ENCODE assay signal across 15 cellular contexts in the genomic region with DNA sequence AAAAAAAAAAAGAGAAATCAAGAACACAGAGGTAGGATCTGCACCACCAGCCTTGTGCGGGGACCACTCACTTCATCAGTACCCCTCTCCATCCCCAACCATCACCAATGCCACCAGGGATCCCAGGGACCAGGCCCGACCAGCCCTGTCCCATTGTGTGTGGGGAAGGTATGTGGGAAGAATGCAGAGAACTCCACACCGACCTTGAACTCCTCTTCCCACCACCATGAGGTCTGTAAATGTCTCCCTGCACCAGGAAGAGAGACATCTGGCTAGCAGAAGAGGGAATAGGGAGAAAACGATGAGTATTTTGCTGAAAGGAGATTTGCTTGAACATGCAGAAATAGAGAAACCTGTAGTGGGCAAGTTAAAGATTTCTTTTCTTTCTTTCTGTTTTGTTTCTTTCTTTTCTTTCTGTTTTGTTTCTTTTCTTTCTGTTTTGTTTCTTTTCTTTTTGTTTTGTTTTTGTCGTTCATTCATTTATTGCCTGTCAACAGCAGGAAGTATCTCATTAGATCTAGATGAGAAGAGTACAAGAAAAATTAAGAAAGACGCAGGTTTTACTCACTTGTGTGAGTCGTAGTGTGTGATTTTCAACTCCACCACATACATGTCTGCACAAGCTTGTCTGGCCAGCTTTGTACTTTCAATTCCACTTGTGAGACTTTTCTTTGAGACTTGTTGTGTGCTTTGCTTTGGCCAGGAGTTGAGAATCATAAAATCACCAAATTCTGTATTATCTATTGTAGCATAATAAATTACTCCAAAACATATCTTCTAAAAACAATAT.
DNase-seq lines count a peak whose midpoint lies in the region; ATAC-seq and TF ChIP-seq lines count a peak whose summit lies in the region.
"Had no signal": no experiment of that assay in that cellular context is flagged by ENCODE, and none has a peak within 500 bp of the region (broad histone marks: within the 10 kb centered on the region; RNA-seq: fewer than 3 reads in every experiment).

No MANE protein-coding gene starts in this region.

- no peaks in the 10 kb centered on the region for H3K36me3 Mint-ChIP-seq in T-helper 2 cell treated with Interferon-gamma antibody and Interleukin-4, amounts not matched to agents 5 μg/mL and 100 μg/mL, for 36 hours (ENCODE audit: low read depth)

- no peak for ATAC-seq in upper lobe of right lung
- ATAC-seq in HG03460 (IDR thresholded peaks at IDR 0.05; ENCODE audit: unreplicated experiment): no peak
- ATAC-seq: pancreas had no signal

- H3K9me3 ChIP-seq in upper lobe of right lung: no peaks in the 10 kb centered on the region
- H3K9me3 ChIP-seq: pancreas, SJSA1 had no signal

- intact Hi-C loops in upper lobe of right lung (cut with DNase I): loop anchor here (10.0 kb wide), 2 partner anchors 253 to 513 kb away; partner anchors contain the start of gene ZFP36L2

- no peak overlapping the region for H3K27ac ChIP-seq in upper lobe of right lung
- H3K27ac ChIP-seq: pancreas, SJSA1, VCaP had no signal

- no peak overlapping the region for H3K4me3 ChIP-seq in fibroblast of the aortic adventitia (ENCODE audit: low read depth, low read length)
- H3K4me3 ChIP-seq in upper lobe of right lung: no peak overlapping the region
- H3K4me3 ChIP-seq: pancreas, SJSA1 had no signal

- no peaks in the 10 kb centered on the region for H3K27me3 ChIP-seq in upper lobe of right lung
- H3K27me3 ChIP-seq: pancreas, SJSA1 had no signal

- no peaks in the 10 kb centered on the region for H3K36me3 ChIP-seq in upper lobe of right lung
- H3K36me3 ChIP-seq: pancreas, SJSA1 had no signal

- no peak overlapping the region for H3K4me3 Mint-ChIP-seq in T-helper 2 cell treated with Interferon-gamma antibody and Interleukin-4, amounts not matched to agents 5 μg/mL and 100 μg/mL, for 36 hours
- H3K4me3 Mint-ChIP-seq: activated T-cell treated with anti-CD3 and anti-CD28 coated beads, Interleukin-2, amount 50 U/mL, for 4 hours had no signal

- peaks cover 15% of the 10 kb centered on the region for H3K4me1 ChIP-seq in upper lobe of right lung

- peaks cover 3% of the 10 kb centered on the region for H3K27me3 Mint-ChIP-seq in T-helper 2 cell treated with Interferon-gamma antibody and Interleukin-4, amounts not matched to agents 5 μg/mL and 100 μg/mL, for 36 hours (ENCODE audit: low read depth)

- peak overlapping the region; percentile 27 for H3K27ac Mint-ChIP-seq in T-helper 2 cell treated with Interferon-gamma antibody and Interleukin-4, amounts not matched to agents 5 μg/mL and 100 μg/mL, for 36 hours
- H3K27ac Mint-ChIP-seq: IgD-negative memory B cell had no signal

- TF ChIP-seq CTCF in fibroblast of the aortic adventitia (IDR thresholded peaks at IDR 0.05; ENCODE audit: insufficient read depth, low read length): no peak
- no peak for TF ChIP-seq CTCF in upper lobe of right lung (IDR thresholded peaks at IDR 0.05)

- DNase-seq in activated effector memory CD4-positive, alpha-beta T cell treated with anti-CD3 and anti-CD28 coated beads, Interleukin-2, amount 50 U/mL, for 16 hours: peak; percentile 4
- no peak for DNase-seq in activated effector memory CD4-positive, alpha-beta T cell treated with Interleukin-2 at 50 U/mL for 16 hours
- DNase-seq in T-helper 2 cell treated with Interferon-gamma antibody and Interleukin-4, amounts not matched to agents 5 μg/mL and 100 μg/mL, for 36 hours (ENCODE audit: low spot score): no peak
- DNase-seq in fibroblast of the aortic adventitia (ENCODE audit: low read depth) (peak; percentile 49), upper lobe of right lung (peak; percentile 32), NCI-H2081 treated with DMSO at 0.1 percent for 48 hours (lab: John Stamatoyannopoulos, UW) (no peak), NCI-H1694 treated with DMSO at 0.1 percent for 48 hours (lab: John Stamatoyannopoulos, UW) (no peak)
- DNase-seq: activated T-cell treated with anti-CD3 and anti-CD28 coated beads, Interleukin-2, amount 50 U/mL, for 4 hours; DMS79 treated with DMSO at 0.1 percent for 48 hours; NCI-H1694 had no signal

- no peaks in the 10 kb centered on the region for H3K9me3 Mint-ChIP-seq in T-helper 2 cell treated with Interferon-gamma antibody and Interleukin-4, amounts not matched to agents 5 μg/mL and 100 μg/mL, for 36 hours
- H3K9me3 Mint-ChIP-seq: activated T-cell treated with anti-CD3 and anti-CD28 coated beads, Interleukin-2, amount 50 U/mL, for 4 hours; IgD-negative memory B cell had no signal

- H3K4me1 Mint-ChIP-seq in T-helper 2 cell treated with Interferon-gamma antibody and Interleukin-4, amounts not matched to agents 5 μg/mL and 100 μg/mL, for 36 hours (ENCODE audit: low read depth): peaks cover 3% of the 10 kb centered on the region

Comparison
In these comparisons a context has a peak if more than half of its experiments do, and no peak if none do; other contexts are left out.
1. DNase-seq: peak in activated effector memory CD4-positive, alpha-beta T cell treated with anti-CD3 and anti-CD28 coated beads, Interleukin-2, amount 50 U/mL, for 16 hours (single experiment), fibroblast of the aortic adventitia (single experiment) and upper lobe of right lung (single experiment); none in activated effector memory CD4-positive, alpha-beta T cell treated with Interleukin-2 at 50 U/mL for 16 hours (single experiment), T-helper 2 cell treated with Interferon-gamma antibody and Interleukin-4, amounts not matched to agents 5 μg/mL and 100 μg/mL, for 36 hours (single experiment), NCI-H2081 treated with DMSO at 0.1 percent for 48 hours (single experiment) and NCI-H1694 treated with DMSO at 0.1 percent for 48 hours (single experiment).